In the genomic region with DNA sequence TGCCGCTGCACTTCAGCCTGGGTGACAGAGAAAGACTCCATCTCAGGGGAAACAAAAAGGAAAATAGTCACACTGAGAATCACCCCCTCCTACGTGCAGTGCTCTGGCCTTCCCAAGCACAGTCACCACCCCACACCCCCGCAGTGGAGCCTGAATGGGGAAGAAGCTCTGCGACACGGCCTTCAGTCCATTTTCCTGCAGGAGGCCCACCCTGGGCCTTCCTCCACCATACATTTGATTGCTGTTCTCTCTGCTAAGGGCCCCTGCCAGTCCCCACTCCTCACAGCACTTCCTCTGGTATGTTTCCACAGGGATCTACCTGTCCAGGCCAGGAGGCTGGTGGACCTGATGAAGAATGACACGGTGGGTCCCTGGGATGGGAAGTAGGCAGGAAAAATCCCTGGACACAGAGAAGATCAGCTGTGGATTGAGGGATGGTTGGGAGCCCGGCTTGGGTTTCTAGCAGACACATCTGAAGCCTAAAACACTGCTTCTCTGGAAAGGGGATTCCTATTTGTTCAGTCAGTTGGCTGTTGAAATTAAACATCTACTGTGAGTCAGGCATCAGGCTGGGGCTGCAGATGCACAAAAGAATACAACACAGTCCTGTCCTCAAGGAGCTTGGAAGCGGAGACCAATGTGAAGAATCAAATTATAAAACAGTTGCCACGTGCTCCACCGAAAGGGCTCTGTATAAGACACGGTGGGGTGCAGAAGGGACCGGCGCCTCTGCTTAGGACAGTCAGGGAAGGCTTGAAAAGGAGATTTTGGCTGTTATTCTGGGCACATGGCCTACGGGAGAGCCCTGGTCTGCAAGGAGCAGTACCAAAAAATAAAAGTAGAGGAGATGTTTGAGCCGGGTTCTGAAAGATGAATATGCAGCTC, we compare ENCODE assay signal across 18 cellular contexts.
"Had no signal": no experiment of that assay in that cellular context is flagged by ENCODE, and none has a peak within 500 bp of the region (broad histone marks: within the 10 kb centered on the region; RNA-seq: fewer than 3 reads in every experiment).

No MANE protein-coding gene starts in this region.

- H3K27ac ChIP-seq: body of pancreas, gastroesophageal sphincter, heart left ventricle, ovary, testis, upper lobe of left lung had no signal

- H3K4me1 ChIP-seq: body of pancreas, gastroesophageal sphincter, testis, upper lobe of left lung had no signal

- H3K36me3 ChIP-seq: gastroesophageal sphincter, heart left ventricle, ovary, upper lobe of left lung had no signal

- H3K9me3 ChIP-seq: body of pancreas, gastroesophageal sphincter, heart left ventricle, mucosa of descending colon, ovary, testis, upper lobe of left lung had no signal

- H3K4me3 ChIP-seq: body of pancreas, gastroesophageal sphincter, heart left ventricle, mucosa of descending colon, ovary, testis, upper lobe of left lung had no signal

- ATAC-seq: activated T-cell treated with anti-CD3 and anti-CD28 coated beads, Interleukin-2, amount 50 U/mL, for 72 hours; body of pancreas; gastroesophageal sphincter; heart left ventricle; left ventricle myocardium superior; mucosa of descending colon; sciatic nerve; stimulated activated memory B cell treated with anti-CD40 and anti-IgM and Interleukin-4, amounts not matched to agents 10 μg/mL and 1 μg/mL and 100 μg/mL, for 72 hours had no signal

- DNase-seq: activated CD4-positive, alpha-beta T cell treated with anti-CD3 and anti-CD28 coated beads, Interleukin-2, amount 10 ng/mL, durations not matched to agents 24 days and 14 days; activated naive CD8-positive, alpha-beta T cell treated with anti-CD3 and anti-CD28 coated beads for 36 hours; activated T-cell treated with anti-CD3 and anti-CD28 coated beads, Interleukin-2, amount 50 U/mL, for 72 hours; body of pancreas; caudate nucleus; heart left ventricle; kidney glomerular epithelial cell; left ventricle myocardium superior; mucosa of descending colon; naive B cell; ovary; stimulated activated CD4-positive, alpha-beta T cell treated with anti-CD3 and anti-CD28 coated beads, Interleukin-4, amount 100 ng/mL, for 24 hours; T1000; testis had no signal

- H3K27me3 ChIP-seq: body of pancreas, gastroesophageal sphincter, heart left ventricle, ovary, testis, upper lobe of left lung had no signal
